8 cellular contexts compared by ENCODE assay signal in the genomic region with DNA sequence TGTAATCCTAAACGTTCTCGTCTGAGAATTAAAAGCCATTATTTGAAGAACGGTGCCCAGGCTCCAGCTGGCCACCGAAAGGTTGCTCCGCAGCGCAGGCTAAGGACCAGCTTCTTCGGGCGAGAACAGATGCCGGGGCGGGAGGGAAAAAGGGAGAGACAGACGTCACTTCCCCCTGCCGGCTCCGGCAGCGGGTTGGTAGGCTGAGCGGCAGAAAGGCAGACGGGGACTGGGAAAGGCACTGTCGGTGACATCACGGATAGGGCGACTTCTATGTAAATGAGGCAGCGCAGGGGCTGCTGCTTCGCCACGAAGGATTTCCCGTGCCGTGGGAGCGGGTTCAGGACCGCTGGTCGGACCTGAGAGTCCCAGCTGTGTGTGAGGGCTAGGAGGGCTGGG.
DNase-seq lines count a peak whose midpoint lies in the region; ATAC-seq and TF ChIP-seq lines count a peak whose summit lies in the region.
"Not testable (repeated sequence)": the region's sequence is repeated elsewhere in the genome, so short reads cannot be mapped to it uniquely, and the experiment has no call there.

No MANE protein-coding gene starts in this region.

- H3K36me3 ChIP-seq in parathyroid adenoma (ENCODE audit: control insufficient read depth, insufficient read depth, low read length); subcutaneous abdominal adipose tissue (ENCODE audit: control insufficient read depth in 5 of 5, insufficient read depth in 5 of 5, low read length in 5 of 5): not testable (repeated sequence)

- H3K9ac ChIP-seq in parathyroid adenoma; subcutaneous abdominal adipose tissue (ENCODE audit: low read length in 5 of 5): not testable (repeated sequence)

- not testable (repeated sequence) for H3K36me3 Mint-ChIP-seq in activated naive CD8-positive, alpha-beta T cell treated with anti-CD3 and anti-CD28 coated beads, Interleukin-2, amount 50 U/mL, for 24 hours (ENCODE audit: low read depth)

- not testable (repeated sequence) for H3K27me3 ChIP-seq in parathyroid adenoma (ENCODE audit: control insufficient read depth, insufficient read depth, low read length); subcutaneous abdominal adipose tissue (ENCODE audit: control insufficient read depth in 5 of 5, insufficient read depth in 4 of 5, low read length in 5 of 5)

- H3K27ac ChIP-seq in parathyroid adenoma = peak overlapping the region; percentile 66
- not testable (repeated sequence) for H3K27ac ChIP-seq in subcutaneous abdominal adipose tissue (ENCODE audit: low read depth, low read length)

- H3K4me3 Mint-ChIP-seq in activated naive CD8-positive, alpha-beta T cell treated with anti-CD3 and anti-CD28 coated beads, Interleukin-2, amount 50 U/mL, for 24 hours = peak overlapping the region; percentile 70

- not testable (repeated sequence) for H3K9me3 ChIP-seq in parathyroid adenoma (ENCODE audit: control insufficient read depth, low read length); subcutaneous abdominal adipose tissue (ENCODE audit: control insufficient read depth in 5 of 5, low read length in 5 of 5)

- H3K27ac Mint-ChIP-seq in activated naive CD8-positive, alpha-beta T cell treated with anti-CD3 and anti-CD28 coated beads, Interleukin-2, amount 50 U/mL, for 24 hours = peak overlapping the region; percentile 99

- not testable (repeated sequence) for TF ChIP-seq CTCF in parathyroid adenoma (IDR thresholded peaks at IDR 0.05)

- H3K4me1 Mint-ChIP-seq in activated naive CD8-positive, alpha-beta T cell treated with anti-CD3 and anti-CD28 coated beads, Interleukin-2, amount 50 U/mL, for 24 hours = peaks cover 26% of the 10 kb centered on the region

- H3K9me3 Mint-ChIP-seq in activated naive CD8-positive, alpha-beta T cell treated with anti-CD3 and anti-CD28 coated beads, Interleukin-2, amount 50 U/mL, for 24 hours = not testable (repeated sequence)

- H3K79me2 ChIP-seq in parathyroid adenoma = not testable (repeated sequence)

- H3K27me3 Mint-ChIP-seq in activated naive CD8-positive, alpha-beta T cell treated with anti-CD3 and anti-CD28 coated beads, Interleukin-2, amount 50 U/mL, for 24 hours = not testable (repeated sequence)

- ATAC-seq in HG02852 (IDR thresholded peaks at IDR 0.05; ENCODE audit: unreplicated experiment) (peak; percentile 56), Right ventricle myocardium superior (ENCODE audit: poor library complexity) (peak; percentile 91)
- peak; percentile 33 for ATAC-seq in activated naive CD8-positive, alpha-beta T cell treated with anti-CD3 and anti-CD28 coated beads, Interleukin-2, amount 50 U/mL, for 24 hours

- not testable (repeated sequence) for H3K4me2 ChIP-seq in parathyroid adenoma (ENCODE audit: low read length)

- intact Hi-C loops in Right ventricle myocardium superior (cut with DNase I) = not testable (repeated sequence)

- H3K4me3 ChIP-seq in parathyroid adenoma (ENCODE audit: low read depth, low read length) (peak overlapping the region; percentile 47), subcutaneous abdominal adipose tissue (ENCODE audit: low read depth in 1 of 5, low read length in 5 of 5) (peak overlapping the region in 3 of 5 donors; percentile 31 to 36 (median 34))

- DNase-seq in GM04504 (ENCODE audit: low read depth) = peak; percentile 47
- DNase-seq in NCI-H2081 (lab: John Stamatoyannopoulos, UW) = peak; percentile 84 to 91
- DNase-seq in T-helper 9 cell = peak; percentile 64
- peak; percentile 78 for DNase-seq in activated naive CD8-positive, alpha-beta T cell treated with anti-CD3 and anti-CD28 coated beads, Interleukin-2, amount 50 U/mL, for 24 hours
- DNase-seq in Right ventricle myocardium superior = peak; percentile 91

- not testable (repeated sequence) for H2AFZ ChIP-seq in parathyroid adenoma

- not testable (repeated sequence) for H3K4me1 ChIP-seq in parathyroid adenoma; subcutaneous abdominal adipose tissue (ENCODE audit: control insufficient read depth in 5 of 5, insufficient read depth in 5 of 5, low read length in 5 of 5)

Comparison
In these comparisons a context has a peak if more than half of its experiments do, and no peak if none do; other contexts are left out.
1. ATAC-seq: peak in every context shown above with its lines; median percentile 91 in Right ventricle myocardium superior; 56 in HG02852; 33 in activated naive CD8-positive, alpha-beta T cell treated with anti-CD3 and anti-CD28 coated beads, Interleukin-2, amount 50 U/mL, for 24 hours.